Comparison of ENCODE assay signal across 1 cellular context in genomic region chr2:241974851-241975592, GRCh38.
TF ChIP-seq lines count a peak whose summit lies in the region.

No MANE protein-coding gene starts in this region.

TF ChIP-seq in IMR-90, 13 proteins besides CTCF, POLR2A, EP300 and RAD21 (continued from another document):
- TF ChIP-seq USF2 (IDR thresholded peaks at IDR 0.05; ENCODE audit: low read depth, low read length) = no peak
- TF ChIP-seq RFX5 (IDR thresholded peaks at IDR 0.05; ENCODE audit: low read depth, low read length) = no peak
- no peak for TF ChIP-seq MXI1 (IDR thresholded peaks at IDR 0.05; ENCODE audit: borderline replicate concordance, low read depth, low read length)
- TF ChIP-seq MAFK (IDR thresholded peaks at IDR 0.05; ENCODE audit: low read depth, low read length) = no peak
- no peak for TF ChIP-seq BHLHE40 (IDR thresholded peaks at IDR 0.05; ENCODE audit: low read depth, low read length)
- TF ChIP-seq MAZ (IDR thresholded peaks at IDR 0.05; ENCODE audit: borderline replicate concordance, low read depth, low read length) = no peak
- no peak for TF ChIP-seq NFE2L2 (IDR thresholded peaks at IDR 0.05; ENCODE audit: low read depth, low read length)
- TF ChIP-seq CEBPB (IDR thresholded peaks at IDR 0.05; ENCODE audit: low read depth, low read length) = no peak
- no peak for TF ChIP-seq CHD1 (IDR thresholded peaks at IDR 0.05; ENCODE audit: low read depth, low read length)
